In genomic region chr12:17810399-17810798, GRCh38 we compare ENCODE assay signal across 1 cellular context.
TF ChIP-seq lines count a peak whose summit lies in the region.

No MANE protein-coding gene starts in this region.

TF ChIP-seq in GM23338, 12 proteins besides CTCF, POLR2A, EP300 and RAD21 (continued from another document):
- TF ChIP-seq ZNF462 (CRISPR knock-in tag; IDR thresholded peaks at IDR 0.05), result no peak
